8 cellular contexts compared by ENCODE assay signal in the genomic region with DNA sequence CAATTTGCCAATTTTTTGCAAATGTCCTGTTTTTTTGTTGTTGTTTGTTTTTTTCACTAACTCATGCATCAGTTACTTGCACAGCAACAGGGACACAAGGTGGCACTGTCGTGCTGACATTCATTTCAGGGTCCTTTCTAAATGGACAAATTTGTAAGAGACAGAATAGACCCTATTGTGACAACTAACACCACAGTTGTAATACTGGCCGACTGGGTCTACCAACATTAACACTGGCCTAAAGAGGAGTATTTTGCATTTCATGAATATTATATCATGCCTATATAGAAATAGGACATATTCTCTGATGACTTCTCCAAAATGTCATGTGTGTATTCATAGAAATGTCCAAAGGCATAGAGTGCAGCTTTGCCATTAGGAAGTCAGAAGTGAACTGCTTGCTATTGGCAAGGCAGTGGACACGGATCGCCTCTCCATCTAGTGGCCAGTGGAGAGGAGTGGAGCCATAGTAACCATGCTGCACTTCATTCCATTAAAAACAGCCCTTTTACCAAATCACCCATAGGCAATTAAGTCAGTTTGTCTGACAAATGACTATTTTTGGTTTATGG. TPM values are rescaled to one million over a fixed set of nuclear protein-coding genes. Genes with fewer than 3 reads are reported as not detected.
DNase-seq lines count a peak whose midpoint lies in the region; ATAC-seq and TF ChIP-seq lines count a peak whose summit lies in the region.

No MANE protein-coding gene starts in this region.

- no peaks in the 10 kb centered on the region for H3K27me3 Mint-ChIP-seq in chondrocyte (ENCODE audit: low read depth)

- H3K36me3 Mint-ChIP-seq in chondrocyte (ENCODE audit: low read depth): no peaks in the 10 kb centered on the region

- no peak overlapping the region for H3K4me3 Mint-ChIP-seq in chondrocyte (ENCODE audit: unreplicated experiment)

- DNase-seq in SIG-M5 treated with dmso at 0.1 percent for 504 hours (lab: John Stamatoyannopoulos, UW; ENCODE audit: unreplicated experiment) (peak; percentile 11), SIG-M5 (lab: John Stamatoyannopoulos, UW) (no peak), NCI-H2029 treated with DMSO at 0.1 percent for 48 hours (lab: John Stamatoyannopoulos, UW) (peak; percentile 63), chondrocyte (ENCODE audit: low spot score) (no peak), left lobe of liver (ENCODE audit: low spot score) (peak; percentile 66)
- peak; percentile 16 to 20 (median 20) for DNase-seq in stimulated activated CD4-positive, alpha-beta T cell treated with anti-CD3 and anti-CD28 coated beads, TNF-alpha, amount 100 ng/mL, for 4 hours (ENCODE audit: low read depth in 3 of 3)

- no peaks in the 10 kb centered on the region for H3K9me3 Mint-ChIP-seq in chondrocyte (ENCODE audit: low read depth)

- ATAC-seq in HG02678 (IDR thresholded peaks at IDR 0.05; ENCODE audit: unreplicated experiment) (peak; percentile 85), left lobe of liver (peak; percentile 100)

- TF ChIP-seq CTCF in WI38 (IDR thresholded peaks at IDR 0.05; ENCODE audit: low read depth, low read length) (peak; percentile 84), chondrocyte (IDR thresholded peaks at IDR 0.05) (peak; percentile 88)

- H3K4me3 ChIP-seq in WI38 (ENCODE audit: low read depth, low read length): no peak overlapping the region

- no peak overlapping the region for H3K27ac Mint-ChIP-seq in chondrocyte (ENCODE audit: unreplicated experiment)

- H3K4me1 Mint-ChIP-seq in chondrocyte (ENCODE audit: low read depth): no peaks in the 10 kb centered on the region

RNA-seq across cellular contexts. Expression of a gene that starts 54.8 kb away (rescaled TPM):
- total RNA-seq in chondrocyte (12.2 to 24.5 TPM (median 15.5 TPM) in 3 replicates), left lobe of liver (50.6 TPM)

Comparison
In these comparisons a context has a peak if more than half of its experiments do, and no peak if none do; other contexts are left out.
1. DNase-seq: peak in SIG-M5 treated with dmso at 0.1 percent for 504 hours (single experiment), NCI-H2029 treated with DMSO at 0.1 percent for 48 hours (single experiment), left lobe of liver (single experiment) and stimulated activated CD4-positive, alpha-beta T cell treated with anti-CD3 and anti-CD28 coated beads, TNF-alpha, amount 100 ng/mL, for 4 hours (3 of 3); none in SIG-M5 (single experiment) and chondrocyte (single experiment).